1 cellular context compared by ENCODE assay signal in the genomic region with DNA sequence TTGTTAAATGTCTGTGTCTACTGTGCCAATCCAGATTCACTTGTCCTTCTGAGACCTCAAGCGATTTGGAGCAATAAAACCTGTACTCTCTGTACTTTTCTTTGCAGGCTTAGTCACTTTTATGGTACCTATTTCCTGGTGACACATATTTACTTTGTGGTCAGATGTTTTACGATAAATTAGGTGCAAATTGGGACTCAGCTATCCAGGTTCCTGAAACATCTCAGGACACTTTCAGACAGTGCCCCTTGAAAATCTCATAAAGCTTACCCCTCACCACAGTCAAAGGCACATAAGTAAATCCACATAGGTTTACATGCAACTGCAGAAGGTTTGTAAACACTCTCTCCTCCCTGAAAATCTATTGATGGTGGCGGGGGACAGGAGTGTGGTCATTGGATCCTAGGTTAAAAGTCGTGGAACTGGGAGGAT.
A peak's percentile ranks its signal among the peaks of the same experiment; 100 is the strongest.
TF ChIP-seq lines count a peak whose summit lies in the region.

No MANE protein-coding gene starts in this region.

TF ChIP-seq in HCT116, 20 proteins besides CTCF, POLR2A, EP300 and RAD21 (continued from another document):
- TF ChIP-seq, protein P1, sequence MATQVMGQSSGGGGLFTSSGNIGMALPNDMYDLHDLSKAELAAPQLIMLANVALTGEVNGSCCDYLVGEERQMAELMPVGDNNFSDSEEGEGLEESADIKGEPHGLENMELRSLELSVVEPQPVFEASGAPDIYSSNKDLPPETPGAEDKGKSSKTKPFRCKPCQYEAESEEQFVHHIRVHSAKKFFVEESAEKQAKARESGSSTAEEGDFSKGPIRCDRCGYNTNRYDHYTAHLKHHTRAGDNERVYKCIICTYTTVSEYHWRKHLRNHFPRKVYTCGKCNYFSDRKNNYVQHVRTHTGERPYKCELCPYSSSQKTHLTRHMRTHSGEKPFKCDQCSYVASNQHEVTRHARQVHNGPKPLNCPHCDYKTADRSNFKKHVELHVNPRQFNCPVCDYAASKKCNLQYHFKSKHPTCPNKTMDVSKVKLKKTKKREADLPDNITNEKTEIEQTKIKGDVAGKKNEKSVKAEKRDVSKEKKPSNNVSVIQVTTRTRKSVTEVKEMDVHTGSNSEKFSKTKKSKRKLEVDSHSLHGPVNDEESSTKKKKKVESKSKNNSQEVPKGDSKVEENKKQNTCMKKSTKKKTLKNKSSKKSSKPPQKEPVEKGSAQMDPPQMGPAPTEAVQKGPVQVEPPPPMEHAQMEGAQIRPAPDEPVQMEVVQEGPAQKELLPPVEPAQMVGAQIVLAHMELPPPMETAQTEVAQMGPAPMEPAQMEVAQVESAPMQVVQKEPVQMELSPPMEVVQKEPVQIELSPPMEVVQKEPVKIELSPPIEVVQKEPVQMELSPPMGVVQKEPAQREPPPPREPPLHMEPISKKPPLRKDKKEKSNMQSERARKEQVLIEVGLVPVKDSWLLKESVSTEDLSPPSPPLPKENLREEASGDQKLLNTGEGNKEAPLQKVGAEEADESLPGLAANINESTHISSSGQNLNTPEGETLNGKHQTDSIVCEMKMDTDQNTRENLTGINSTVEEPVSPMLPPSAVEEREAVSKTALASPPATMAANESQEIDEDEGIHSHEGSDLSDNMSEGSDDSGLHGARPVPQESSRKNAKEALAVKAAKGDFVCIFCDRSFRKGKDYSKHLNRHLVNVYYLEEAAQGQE (IDR thresholded peaks at IDR 0.05; ENCODE audit: low read depth) = no peak
- TF ChIP-seq ELF1 (IDR thresholded peaks at IDR 0.05; ENCODE audit: borderline replicate concordance, low read depth) = no peak
- peak; percentile 83; the same call in 1 of the 2 replicates for TF ChIP-seq CBX3 (IDR thresholded peaks at IDR 0.05; ENCODE audit: low read depth)
- no peak for TF ChIP-seq ZNF274 (IDR thresholded peaks at IDR 0.05; ENCODE audit: low read depth, low read length)
- peak; percentile 79 for TF ChIP-seq TCF7L2 (IDR thresholded peaks at IDR 0.05; ENCODE audit: borderline replicate concordance, extremely low read depth, insufficient read depth, insufficient read length)
- no peak for TF ChIP-seq ZFX (IDR thresholded peaks at IDR 0.05)
- peak; percentile 47 for TF ChIP-seq YY1 (IDR thresholded peaks at IDR 0.05; ENCODE audit: extremely low read depth, insufficient replicate concordance, low read depth, low read length)
